8 cellular contexts compared by ENCODE assay signal in the genomic region with DNA sequence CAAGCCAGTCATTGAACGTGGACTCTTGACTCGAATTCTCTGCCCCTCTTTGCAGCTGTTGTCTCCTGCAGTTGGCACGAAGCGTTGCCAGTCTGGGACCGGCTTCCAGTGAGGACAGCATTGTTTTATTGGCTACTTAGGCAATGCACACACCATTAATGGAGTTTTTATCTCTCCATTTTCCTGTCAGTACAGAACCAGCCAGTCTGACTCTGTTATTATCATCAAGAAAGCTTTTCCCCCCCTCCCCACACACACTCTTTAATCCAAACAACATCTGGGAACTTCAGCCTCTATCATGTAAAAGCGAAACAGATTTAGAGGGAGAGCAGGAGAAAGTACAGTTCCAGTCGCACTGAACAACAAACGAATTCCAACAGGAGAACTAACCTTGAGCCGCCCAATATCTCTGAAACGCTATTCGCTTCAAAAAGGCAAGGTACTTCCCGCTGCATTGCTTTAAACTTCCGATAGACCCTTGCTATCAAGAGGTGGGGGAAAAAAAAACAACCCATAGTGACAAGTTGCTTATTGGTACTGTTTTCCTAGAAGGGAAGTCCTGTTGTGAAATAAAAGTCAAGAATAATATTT. TPM values are rescaled to one million over a fixed set of nuclear protein-coding genes. Genes with fewer than 3 reads are reported as not detected.
DNase-seq lines count a peak whose midpoint lies in the region; ATAC-seq, FAIRE-seq and TF ChIP-seq lines count a peak whose summit lies in the region.

No MANE protein-coding gene starts in this region.

- no peaks in the 10 kb centered on the region for H3K9me3 ChIP-seq in HepG2 (ENCODE audit: low read length)
- H3K9me3 ChIP-seq in tibial nerve = no peaks in the 10 kb centered on the region

- TF ChIP-seq RAD21 in HepG2 (CRISPR knock-in tag; IDR thresholded peaks at IDR 0.05) = no peak

- peak overlapping the region; percentile 85 for H3K27ac ChIP-seq in HepG2 (ENCODE audit: extremely low read length, insufficient read depth, low read length)
- H3K27ac ChIP-seq in tibial nerve = peak overlapping the region in 3 of 4 donors; percentile 64 to 90 (median 82)

- no peaks in the 10 kb centered on the region for H4K20me1 ChIP-seq in HepG2 (ENCODE audit: insufficient read depth, low read length)

- ATAC-seq in HepG2 = peak; percentile 32
- ATAC-seq in HG02970 (IDR thresholded peaks at IDR 0.05; ENCODE audit: low FRiP score, unreplicated experiment) = no peak

- FAIRE-seq in HepG2 (lab: Jason Lieb, UNC) = peak; percentile 15

- H3K9ac ChIP-seq in HepG2 (ENCODE audit: insufficient read depth, low read depth, low read length) = peak overlapping the region; percentile 68

- TF ChIP-seq EP300 in HepG2 (IDR thresholded peaks at IDR 0.05; ENCODE audit: low read depth in 2 of 2, low read length in 2 of 2) = no peak
- no peak for TF ChIP-seq EP300 in HepG2 (CRISPR knock-in tag; IDR thresholded peaks at IDR 0.05; ENCODE audit: borderline replicate concordance)
- TF ChIP-seq EP300 in tibial nerve (IDR thresholded peaks at IDR 0.05) = no peak

- CTCF ChIA-PET in HepG2 (lab: Yijun Ruan, JAX; ENCODE audit: low intra/inter-chr PET ratio, low total read pairs) = no interaction called here

- H3K4me3 ChIP-seq in NB4 (ENCODE audit: low read depth, low read length) (peak overlapping the region; percentile 14), astrocyte of the spinal cord (ENCODE audit: low read depth, low read length) (peak overlapping the region; percentile 13), HepG2 (replicated peaks in 1 of 3; ENCODE audit: insufficient read depth in 1 of 3, low read depth in 2 of 3, low read length in 3 of 3) (peak overlapping the region; percentile 53 to 63 (median 55)), tibial nerve (peak overlapping the region in 3 of 4 donors; percentile 19 to 40 (median 24))

- intact Hi-C loops in HepG2 (cut with micrococcal nuclease; ENCODE audit: unreplicated experiment) = loop anchor here (1.0 to 5.0 kb wide), 2 partner anchors 38 to 56 kb away; a partner anchor contains a TSS

- TF ChIP-seq CTCF in NB4 (IDR thresholded peaks at IDR 0.05; ENCODE audit: low read depth, low read length) = no peak
- TF ChIP-seq CTCF in astrocyte of the spinal cord (IDR thresholded peaks at IDR 0.05; ENCODE audit: low read depth, low read length) = no peak
- no peak for TF ChIP-seq CTCF in HepG2 (CRISPR knock-in tag; IDR thresholded peaks at IDR 0.05)
- no peak for TF ChIP-seq CTCF in tibial nerve (IDR thresholded peaks at IDR 0.05)

- in situ Hi-C loops in astrocyte of the spinal cord (cut with HindIII; ENCODE audit: low sequenced_read_pairs) (no loop called here), HepG2 (cut with HindIII; ENCODE audit: extremely low pct_ligation_motif_present, low pct_unique_long_range_greater_than_20kb) (no loop called here)

- POLR2A ChIA-PET in HepG2 (lab: Yijun Ruan, JAX) = interaction anchor here (1.2 to 4.0 kb wide), 4 partner anchors 9 to 293 kb away, joined by 3 to 26 read pairs (median 4); a partner anchor contains a TSS

- peak overlapping the region; percentile 49 for H2AFZ ChIP-seq in HepG2 (ENCODE audit: low read length)

- 12% methylated on average over 13 of the region's 13 CpGs for WGBS in HepG2 (ENCODE audit: low lambda C conversion rate)
- WGBS in tibial nerve, 2 donors = 24 to 26% methylated on average over 13 of the region's 13 CpGs

- no peaks in the 10 kb centered on the region for H3K79me2 ChIP-seq in HepG2 (ENCODE audit: insufficient read depth, low read length)

- TSS peak; percentile 54 for BruUV-seq in HepG2 (replicated peaks; lab: Mats Ljungman, UMichigan)

- H3K36me3 ChIP-seq in HepG2 (replicated peaks in 1 of 2; ENCODE audit: control insufficient read depth in 1 of 2, insufficient read depth in 2 of 2, low read length in 2 of 2) (no peaks in the 10 kb centered on the region), tibial nerve (no peaks in the 10 kb centered on the region)

- peaks cover 71% of the 10 kb centered on the region for H3K4me1 ChIP-seq in HepG2 (ENCODE audit: insufficient read depth, low read length)
- peaks cover 6 to 63% (median 31%) of the 10 kb centered on the region in 4 donors for H3K4me1 ChIP-seq in tibial nerve

- DNase-seq in AG20443 (ENCODE audit: low spot score) = peak; percentile 40
- peak; percentile 14 for DNase-seq in NB4 (ENCODE audit: low read depth)
- DNase-seq in astrocyte of the spinal cord (ENCODE audit: low read depth, low spot score) = peak; percentile 35
- peak; percentile 66 for DNase-seq in HepG2 (ENCODE audit: low spot score)
- DNase-seq in tibial nerve (ENCODE audit: low spot score in 2 of 2) = no peak
- no peak for DNase-seq in NCI-H187 treated with DMSO at 0.1 percent for 48 hours (lab: John Stamatoyannopoulos, UW)
- no peak for DNase-seq in T-helper 9 cell

- TF ChIP-seq POLR2A in NB4 (IDR thresholded peaks at IDR 0.05; ENCODE audit: extremely low read depth, insufficient read length) (no peak), HepG2 (IDR thresholded peaks at IDR 0.05; ENCODE audit: insufficient read depth in 1 of 2, low read depth in 2 of 2, low read length in 2 of 2) (0 out of 4 replicates have a peak, but pooled peaks of 1 of the 2 experiments have one; percentile 5), tibial nerve (IDR thresholded peaks at IDR 0.05) (no peak)

- H3K27me3 ChIP-seq in HepG2 (ENCODE audit: control insufficient read depth in 1 of 2, insufficient read depth in 2 of 2, low read length in 2 of 2) (no peaks in the 10 kb centered on the region), tibial nerve (no peaks in the 10 kb centered on the region)

- H3K4me2 ChIP-seq in HepG2 (ENCODE audit: low read depth, low read length) = peak overlapping the region; percentile 96

TF ChIP-seq in HepG2, 621 proteins besides CTCF, POLR2A, EP300 and RAD21 (continues in another document):
- TF ChIP-seq YEATS2 (CRISPR knock-in tag; IDR thresholded peaks at IDR 0.05; ENCODE audit: borderline replicate concordance) (0 out of 2 replicates have a peak, but pooled peaks have one; percentile 5), HOXA7 (CRISPR knock-in tag; IDR thresholded peaks at IDR 0.05) (no peak), NONO (IDR thresholded peaks at IDR 0.05) (no peak), NONO (CRISPR knock-in tag; conservative IDR thresholded peaks at IDR 0.05) (0 out of 2 replicates have a peak, but pooled peaks have one; percentile 7), MBNL3 (CRISPR knock-in tag; conservative IDR thresholded peaks at IDR 0.05) (no peak)
- TF ChIP-seq, protein P1, sequence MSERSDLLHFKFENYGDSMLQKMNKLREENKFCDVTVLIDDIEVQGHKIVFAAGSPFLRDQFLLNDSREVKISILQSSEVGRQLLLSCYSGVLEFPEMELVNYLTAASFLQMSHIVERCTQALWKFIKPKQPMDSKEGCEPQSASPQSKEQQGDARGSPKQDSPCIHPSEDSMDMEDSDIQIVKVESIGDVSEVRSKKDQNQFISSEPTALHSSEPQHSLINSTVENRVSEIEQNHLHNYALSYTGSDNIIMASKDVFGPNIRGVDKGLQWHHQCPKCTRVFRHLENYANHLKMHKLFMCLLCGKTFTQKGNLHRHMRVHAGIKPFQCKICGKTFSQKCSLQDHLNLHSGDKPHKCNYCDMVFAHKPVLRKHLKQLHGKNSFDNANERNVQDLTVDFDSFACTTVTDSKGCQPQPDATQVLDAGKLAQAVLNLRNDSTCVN (CRISPR knock-in tag; IDR thresholded peaks at IDR 0.05; ENCODE audit: borderline replicate concordance) = no peak
- TF ChIP-seq, protein P2, sequence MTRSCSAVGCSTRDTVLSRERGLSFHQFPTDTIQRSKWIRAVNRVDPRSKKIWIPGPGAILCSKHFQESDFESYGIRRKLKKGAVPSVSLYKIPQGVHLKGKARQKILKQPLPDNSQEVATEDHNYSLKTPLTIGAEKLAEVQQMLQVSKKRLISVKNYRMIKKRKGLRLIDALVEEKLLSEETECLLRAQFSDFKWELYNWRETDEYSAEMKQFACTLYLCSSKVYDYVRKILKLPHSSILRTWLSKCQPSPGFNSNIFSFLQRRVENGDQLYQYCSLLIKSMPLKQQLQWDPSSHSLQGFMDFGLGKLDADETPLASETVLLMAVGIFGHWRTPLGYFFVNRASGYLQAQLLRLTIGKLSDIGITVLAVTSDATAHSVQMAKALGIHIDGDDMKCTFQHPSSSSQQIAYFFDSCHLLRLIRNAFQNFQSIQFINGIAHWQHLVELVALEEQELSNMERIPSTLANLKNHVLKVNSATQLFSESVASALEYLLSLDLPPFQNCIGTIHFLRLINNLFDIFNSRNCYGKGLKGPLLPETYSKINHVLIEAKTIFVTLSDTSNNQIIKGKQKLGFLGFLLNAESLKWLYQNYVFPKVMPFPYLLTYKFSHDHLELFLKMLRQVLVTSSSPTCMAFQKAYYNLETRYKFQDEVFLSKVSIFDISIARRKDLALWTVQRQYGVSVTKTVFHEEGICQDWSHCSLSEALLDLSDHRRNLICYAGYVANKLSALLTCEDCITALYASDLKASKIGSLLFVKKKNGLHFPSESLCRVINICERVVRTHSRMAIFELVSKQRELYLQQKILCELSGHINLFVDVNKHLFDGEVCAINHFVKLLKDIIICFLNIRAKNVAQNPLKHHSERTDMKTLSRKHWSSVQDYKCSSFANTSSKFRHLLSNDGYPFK (CRISPR knock-in tag; IDR thresholded peaks at IDR 0.05; ENCODE audit: borderline replicate concordance) = no peak

RNA-seq across cellular contexts. Expression of a gene that starts 38.2 kb away (rescaled TPM):
- total RNA-seq in HepG2 (2016; rRNA removed; fragmentation: Illumina TruSeq; extraction: Trizol) (2.3 and 2.8 TPM in 2 replicates), tibial nerve (10 to 100 TPM; 19.2 to 24.7 (median 22.8) TPM)
- 1.3 and 1.7 TPM in 2 replicates for total RNA-seq in HepG2 (2016; cell fraction: cytosol; rRNA removed; fragmentation: Illumina TruSeq; extraction: Trizol; ENCODE audit: low read depth)
- total RNA-seq in HepG2 (2016; cell fraction: insoluble cytoplasmic fraction; rRNA removed; fragmentation: Illumina TruSeq; extraction: Trizol) = 2.7 and 3.8 TPM in 2 replicates
- total RNA-seq in HepG2 (2016; cell fraction: membrane; rRNA removed; fragmentation: Illumina TruSeq; extraction: Trizol) = 3.1 and 3.3 TPM in 2 replicates
- 8.2 and 8.4 TPM in 2 replicates for total RNA-seq in HepG2 (2016; cell fraction: nucleus; rRNA removed; fragmentation: Illumina TruSeq; extraction: Trizol)
- 5.4 and 6.9 TPM in 2 replicates for polyA plus RNA-seq in HepG2 (2011; rRNA removed)
- 4.3 and 8.0 TPM in 2 replicates for polyA plus RNA-seq in HepG2 (2011; cell fraction: cytosol; rRNA removed)
- polyA plus RNA-seq in HepG2 (2011; cell fraction: nucleus; rRNA removed) = 5.9 and 6.4 TPM in 2 replicates
- polyA plus RNA-seq in HepG2 (2012) = 8.6 and 9.9 TPM in 2 replicates
- polyA plus RNA-seq in HepG2 (2016; cell fraction: cytosol; fragmentation: Illumina TruSeq; extraction: Trizol; ENCODE audit: low read depth) = 0.64 and 0.91 TPM in 2 replicates
- 4.0 and 4.8 TPM in 2 replicates for polyA plus RNA-seq in HepG2 (2016; cell fraction: insoluble cytoplasmic fraction; fragmentation: Illumina TruSeq; extraction: Trizol; ENCODE audit: low read depth)
- 1.3 and 1.6 TPM in 2 replicates for polyA plus RNA-seq in HepG2 (2016; cell fraction: membrane; fragmentation: Illumina TruSeq; extraction: Trizol; ENCODE audit: low read depth)
- polyA plus RNA-seq in HepG2 (2016; cell fraction: nucleus; fragmentation: Illumina TruSeq; extraction: Trizol; ENCODE audit: insufficient read depth, low read depth) = 11.1 and 11.6 TPM in 2 replicates
- polyA minus RNA-seq in HepG2 (2011; rRNA and poly(A)+ RNA removed; ENCODE audit: low replicate concordance) = 8.0 and 8.3 TPM in 2 replicates
- 6.2 and 10.0 TPM in 2 replicates for polyA minus RNA-seq in HepG2 (2011; cell fraction: cytosol; rRNA and poly(A)+ RNA removed)
- polyA minus RNA-seq in HepG2 (2011; cell fraction: nucleus; rRNA and poly(A)+ RNA removed) = 12.7 and 15.2 TPM in 2 replicates

Comparison
In these comparisons a context has a peak if more than half of its experiments do, and no peak if none do; other contexts are left out.
1. DNase-seq: peak in AG20443 (single experiment), NB4 (single experiment), astrocyte of the spinal cord (single experiment) and HepG2 (single experiment); none in tibial nerve (0 of 2), NCI-H187 treated with DMSO at 0.1 percent for 48 hours (single experiment) and T-helper 9 cell (single experiment).
2. Peak in every context shown above with its lines, with median percentiles within 50 percentile points of each other: H3K4me3 ChIP-seq.